1 cellular context compared by ENCODE assay signal in genomic region chr11:65857500-65858353, GRCh38.
TF ChIP-seq lines count a peak whose summit lies in the region.

Gene CFL1, minus strand, starts transcription at chr11:65858180. Its CDS starts 81 bp downstream, at chr11:65858099.

TF ChIP-seq in HepG2, 621 proteins besides CTCF, POLR2A, EP300 and RAD21 (continued from another document and continues in another):
- no peak for TF ChIP-seq PRDM4 (CRISPR knock-in tag; IDR thresholded peaks at IDR 0.05; ENCODE audit: borderline replicate concordance)
- TF ChIP-seq MLX (CRISPR knock-in tag; IDR thresholded peaks at IDR 0.05) = no peak
- TF ChIP-seq DZIP1 (CRISPR knock-in tag; IDR thresholded peaks at IDR 0.05) = no peak
- TF ChIP-seq MED8 (CRISPR knock-in tag; IDR thresholded peaks at IDR 0.05; ENCODE audit: insufficient replicate concordance) = peak; percentile 38
- peak; percentile 83 for TF ChIP-seq ZNF772 (CRISPR knock-in tag; IDR thresholded peaks at IDR 0.05)
- no peak for TF ChIP-seq SRSF9 (IDR thresholded peaks at IDR 0.05; ENCODE audit: borderline replicate concordance, insufficient read depth, low read depth, low read length, poor library complexity, severe bottlenecking)
- no peak for TF ChIP-seq RORA (CRISPR knock-in tag; IDR thresholded peaks at IDR 0.05)
- TF ChIP-seq ZNF34 (CRISPR knock-in tag; IDR thresholded peaks at IDR 0.05; ENCODE audit: borderline replicate concordance) = no peak
- TF ChIP-seq ZNF468 (CRISPR knock-in tag; IDR thresholded peaks at IDR 0.05) = no peak
- no peak for TF ChIP-seq TSC22D2 (CRISPR knock-in tag; IDR thresholded peaks at IDR 0.05; ENCODE audit: borderline replicate concordance)
- peak; percentile 73 for TF ChIP-seq ATF7-NPFF (CRISPR knock-in tag; IDR thresholded peaks at IDR 0.05; ENCODE audit: low read depth)
- TF ChIP-seq ATF2 (CRISPR knock-in tag; IDR thresholded peaks at IDR 0.05) = no peak; the same call in 1 of the 2 replicates
- TF ChIP-seq ZNF160 (CRISPR knock-in tag; IDR thresholded peaks at IDR 0.05) = peak; percentile 64
- no peak for TF ChIP-seq ZNF713 (CRISPR knock-in tag; IDR thresholded peaks at IDR 0.05)
- TF ChIP-seq MTA1 (CRISPR knock-in tag; IDR thresholded peaks at IDR 0.05; ENCODE audit: borderline replicate concordance) = no peak
- TF ChIP-seq ESRRA (CRISPR knock-in tag; IDR thresholded peaks at IDR 0.05; ENCODE audit: low read depth) = peak; percentile 52; the same call in 1 of the 2 replicates
- TF ChIP-seq ZNF230 (CRISPR knock-in tag; IDR thresholded peaks at IDR 0.05) = 0 out of 2 replicates have a peak, but pooled peaks have one; percentile 31
- no peak; the same call in 1 of the 2 replicates for TF ChIP-seq ZBTB38 (CRISPR knock-in tag; IDR thresholded peaks at IDR 0.05)
- TF ChIP-seq ZSCAN20 (CRISPR knock-in tag; IDR thresholded peaks at IDR 0.05; ENCODE audit: borderline replicate concordance) = no peak
- no peak for TF ChIP-seq FOXM1 (CRISPR knock-in tag; IDR thresholded peaks at IDR 0.05)
- TF ChIP-seq ATF4 (CRISPR knock-in tag; IDR thresholded peaks at IDR 0.05) = peak in 1 of 2 experiments; percentile 63; a peak in 1 of 4 replicates
- TF ChIP-seq ZBED4 (CRISPR knock-in tag; IDR thresholded peaks at IDR 0.05; ENCODE audit: borderline replicate concordance) = no peak; the same call in 1 of the 2 replicates
- TF ChIP-seq AKAP8 (CRISPR knock-in tag; IDR thresholded peaks at IDR 0.05) = no peak
- no peak for TF ChIP-seq PCBP2 (optimal IDR thresholded peaks at IDR 0.05; ENCODE audit: low read depth, low read length, poor library complexity, severe bottlenecking)
- no peak for TF ChIP-seq CEBPB (IDR thresholded peaks at IDR 0.05; ENCODE audit: borderline replicate concordance, low read depth, low read length)
- peak; percentile 85; the same call in 1 of the 2 replicates for TF ChIP-seq ZNF343 (CRISPR knock-in tag; IDR thresholded peaks at IDR 0.05)
- TF ChIP-seq HOXD1 (CRISPR knock-in tag; IDR thresholded peaks at IDR 0.05) = no peak; the same call in 1 of the 2 replicates
- peak; percentile 100 for TF ChIP-seq KLF12 (CRISPR knock-in tag; IDR thresholded peaks at IDR 0.05; ENCODE audit: borderline replicate concordance)
- TF ChIP-seq SPEN (CRISPR knock-in tag; IDR thresholded peaks at IDR 0.05; ENCODE audit: low read depth) = peak; percentile 54
- TF ChIP-seq IKZF4 (CRISPR knock-in tag; IDR thresholded peaks at IDR 0.05; ENCODE audit: borderline replicate concordance, low read depth, not compliant biosample characterization) = peak; percentile 84
- TF ChIP-seq ZNF543 (CRISPR knock-in tag; IDR thresholded peaks at IDR 0.05) = peak; percentile 72; the same call in 1 of the 2 replicates
- TF ChIP-seq HNRNPUL1 (IDR thresholded peaks at IDR 0.05; ENCODE audit: low read depth, low read length) = peak; percentile 16; the same call in 1 of the 2 replicates
- TF ChIP-seq ZNF703 (CRISPR knock-in tag; IDR thresholded peaks at IDR 0.05; ENCODE audit: borderline replicate concordance) = no peak
- TF ChIP-seq ZNF710 (CRISPR knock-in tag; IDR thresholded peaks at IDR 0.05; ENCODE audit: borderline replicate concordance) = peak; percentile 82; the same call in 1 of the 2 replicates
- TF ChIP-seq ZNF605 (CRISPR knock-in tag; IDR thresholded peaks at IDR 0.05) = no peak
- peak; percentile 87 for TF ChIP-seq SRY (CRISPR knock-in tag; IDR thresholded peaks at IDR 0.05)
- no peak for TF ChIP-seq KLF9 (CRISPR knock-in tag; IDR thresholded peaks at IDR 0.05; ENCODE audit: low read depth)
- TF ChIP-seq ZNF512 (CRISPR knock-in tag; IDR thresholded peaks at IDR 0.05) = no peak
- no peak for TF ChIP-seq ZNF775 (CRISPR knock-in tag; IDR thresholded peaks at IDR 0.05; ENCODE audit: borderline replicate concordance)
- TF ChIP-seq MTA3 (CRISPR knock-in tag; IDR thresholded peaks at IDR 0.05) = no peak
- peak; percentile 89 for TF ChIP-seq ZBTB25 (CRISPR knock-in tag; IDR thresholded peaks at IDR 0.05)
- TF ChIP-seq GFI1 (CRISPR knock-in tag; IDR thresholded peaks at IDR 0.05; ENCODE audit: borderline replicate concordance) = no peak; the same call in 1 of the 2 replicates
- peak; percentile 53; the same call in 1 of the 2 replicates for TF ChIP-seq ZNF761 (CRISPR knock-in tag; conservative IDR thresholded peaks at IDR 0.05)
- peak; percentile 73 for TF ChIP-seq ZNF501 (CRISPR knock-in tag; IDR thresholded peaks at IDR 0.05)
